Comparison of ENCODE assay signal across 8 cellular contexts in the genomic region with DNA sequence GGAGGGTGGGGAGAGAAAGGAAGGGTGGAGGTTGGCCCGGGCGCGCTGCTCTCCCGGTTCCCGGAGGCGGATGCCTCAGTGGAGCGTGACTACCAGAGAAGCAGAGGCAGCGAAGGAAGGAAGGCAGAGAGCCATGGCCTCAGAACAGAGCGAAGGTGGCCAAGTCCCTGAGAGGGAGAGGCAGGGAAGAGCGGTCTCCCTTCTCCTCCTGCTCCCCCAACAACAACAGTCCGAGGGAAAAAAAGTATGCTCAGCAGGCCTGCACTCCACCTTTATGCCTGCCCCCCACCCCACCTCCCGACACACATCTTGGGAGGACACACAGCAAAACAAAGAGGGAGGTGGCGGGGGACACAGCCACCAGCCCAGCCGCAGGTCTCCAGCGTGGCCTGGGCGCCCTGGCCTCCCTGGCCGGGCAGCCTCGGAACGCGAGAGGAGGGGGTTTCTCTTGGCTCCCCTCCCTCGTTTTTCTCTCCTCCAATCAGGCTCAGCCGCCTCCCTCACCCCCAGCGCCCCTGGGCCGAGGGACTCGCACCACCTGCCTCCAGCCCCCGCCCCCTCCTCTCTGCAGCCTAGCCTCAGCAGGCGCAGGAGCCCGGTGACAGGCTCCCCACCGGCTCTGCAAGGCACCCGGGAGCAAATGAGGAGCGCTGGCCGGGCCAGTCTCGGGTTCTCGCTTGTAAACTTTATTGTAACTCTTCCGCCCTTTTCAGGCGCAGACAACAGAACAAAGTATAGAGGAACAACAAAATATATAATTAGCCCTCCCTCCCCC. TPM values are rescaled to one million over a fixed set of nuclear protein-coding genes. Genes with fewer than 3 reads are reported as not detected.
A peak's percentile ranks its signal among the peaks of the same experiment; 100 is the strongest.
DNase-seq lines count a peak whose midpoint lies in the region; ATAC-seq, FAIRE-seq and TF ChIP-seq lines count a peak whose summit lies in the region.

No MANE protein-coding gene starts in this region.

- H3K27me3 ChIP-seq in K562 (ENCODE audit: control insufficient read depth in 2 of 2, insufficient read depth in 2 of 2, low read length in 2 of 2): no peaks in the 10 kb centered on the region
- peaks cover 23 to 100% (median 99%) of the 10 kb centered on the region in 45 donors for H3K27me3 ChIP-seq in dorsolateral prefrontal cortex

- POLR2A ChIA-PET in K562 (lab: Yijun Ruan, JAX): interaction anchor here (0.6 kb wide), 1 partner anchor 9 kb away, joined by 3 read pairs; no protein-coding TSS in a partner anchor

- no peak for TF ChIP-seq EP300 in K562 (IDR thresholded peaks at IDR 0.05; ENCODE audit: low read length)

- intact Hi-C loops in K562 (cut with micrococcal nuclease) (no loop called here), dorsolateral prefrontal cortex (cut with DNase I) (loop anchor here (10.0 kb wide), 4 partner anchors 117 to 477 kb away; no protein-coding TSS in a partner anchor)

- WGBS in K562 (ENCODE audit: insufficient coverage, low coverage, missing lambda C conversion rate): 89% methylated on average over 5 of the region's 36 CpGs

- CTCF ChIA-PET in K562 (lab: Yijun Ruan, JAX; ENCODE audit: low intra/inter-chr PET ratio): interaction anchor here (0.5 kb wide), 1 partner anchor 587 kb away, joined by 3 read pairs; no protein-coding TSS in a partner anchor

- H4K20me1 ChIP-seq in K562 (replicated peaks; ENCODE audit: control insufficient read depth, insufficient read depth, low read length): no peaks in the 10 kb centered on the region

- H3K4me1 ChIP-seq in K562 (replicated peaks in 1 of 2; ENCODE audit: control insufficient read depth in 2 of 2, insufficient read depth in 2 of 2, low read length in 2 of 2): peaks cover 20 to 48% of the 10 kb centered on the region in 2 experiments

- no peaks in the 10 kb centered on the region for H3K9me1 ChIP-seq in K562 (ENCODE audit: control insufficient read depth, insufficient read depth, low read length)

- in situ Hi-C loops in K562 (cut with MboI): no loop called here

- TF ChIP-seq CTCF in K562 (IDR thresholded peaks at IDR 0.05 in 2 of 3, conservative IDR thresholded peaks at IDR 0.05 in 1 of 3; ENCODE audit: insufficient read depth in 2 of 3, low read depth in 1 of 3, low read length in 3 of 3) (no peak), dorsolateral prefrontal cortex (IDR thresholded peaks at IDR 0.05 in 54 of 56, conservative IDR thresholded peaks at IDR 0.05 in 2 of 56; ENCODE audit: low read depth in 1 of 56, partially characterized antibody in 56 of 56) (no peak)

- H3K36me3 ChIP-seq in K562 (ENCODE audit: control insufficient read depth, insufficient read depth, low read length): peaks cover 9% of the 10 kb centered on the region; the same call in 1 of the 3 replicates

- BruUV-seq in K562 (replicated peaks; lab: Mats Ljungman, UMichigan): no TSS peak

- H3K9ac ChIP-seq in K562 (ENCODE audit: insufficient read depth in 1 of 2, low read depth in 2 of 2, low read length in 2 of 2): peak overlapping the region; percentile 80 to 94; a peak in 3 of 4 replicates

- no peaks in the 10 kb centered on the region for H3K9me3 ChIP-seq in K562 (replicated peaks; ENCODE audit: control insufficient read depth, insufficient read depth, low read depth, low read length)

- H2AFZ ChIP-seq in K562 (ENCODE audit: low read depth, low read length): peak overlapping the region; percentile 41; the same call in 1 of the 2 replicates

- peaks cover 29% of the 10 kb centered on the region for H3K79me2 ChIP-seq in K562 (ENCODE audit: control insufficient read depth, insufficient read depth, low read length)

- ATAC-seq in K562: no peak
- no peak for ATAC-seq in GM18520 (IDR thresholded peaks at IDR 0.05; ENCODE audit: unreplicated experiment)
- no peak for ATAC-seq in GM19397 (IDR thresholded peaks at IDR 0.05; ENCODE audit: unreplicated experiment)

- DNase-seq in NCI-H1930 (lab: John Stamatoyannopoulos, UW) (peak; percentile 52 to 74), K562 (ENCODE audit: extremely low read depth in 1 of 4, low spot score in 3 of 4) (no peak), renal cortical epithelial cell (ENCODE audit: low read depth) (peak; percentile 60), dorsolateral prefrontal cortex (no peak), erythroblast (lab: John Stamatoyannopoulos, UW) (no peak)

- H3K27ac ChIP-seq in K562 (ENCODE audit: extremely low read depth, low read depth, low read length) (peak overlapping the region; percentile 31; the same call in 2 of the 3 replicates), dorsolateral prefrontal cortex (no peak overlapping the region)

- TF ChIP-seq POLR2A in K562 (conservative IDR thresholded peaks at IDR 0.05) (no peak), erythroblast (IDR thresholded peaks at IDR 0.05; ENCODE audit: low read length) (no peak)

- H3K4me2 ChIP-seq in K562 (ENCODE audit: insufficient read depth, low read length): peak overlapping the region; percentile 71; the same call in 1 of the 2 replicates

- no peak for FAIRE-seq in K562 (lab: Jason Lieb, UNC)

- H3K4me3 ChIP-seq in GM08714 (ENCODE audit: low read length) (peak overlapping the region; percentile 73), K562 (no peak overlapping the region; the same call in 1 of the 2 replicates), dorsolateral prefrontal cortex (peak overlapping the region in 16 of 59 donors; percentile 9 to 57 (median 48))

- TF ChIP-seq RAD21 in K562 (CRISPR knock-in tag; conservative IDR thresholded peaks at IDR 0.05 in 1 of 2, IDR thresholded peaks at IDR 0.05 in 1 of 2): no peak

RNA-seq across cellular contexts. Expression of a gene that starts 1.1 kb away (rescaled TPM):
- 1.4 and 3.5 TPM in 2 replicates for total RNA-seq in K562 (2011; cell fraction: chromatin; rRNA removed; ENCODE audit: low replicate concordance)
- 0.79 and 1.5 TPM in 2 replicates for total RNA-seq in K562 (2011; cell fraction: nucleolus; rRNA removed)
- 2.1 TPM in 2 replicates for total RNA-seq in K562 (2011; cell fraction: nucleoplasm; rRNA removed)
- 8.3 and 11.0 TPM in 2 replicates for total RNA-seq in K562 (2014; rRNA removed)
- total RNA-seq in K562 (2014; rRNA removed; fragmentation: Illumina TruSeq; extraction: Trizol): 13.5 and 14.7 TPM in 2 replicates
- 14.8 and 16.7 TPM in 2 replicates for total RNA-seq in K562 (2015; rRNA removed; fragmentation: Illumina TruSeq; extraction: Trizol)
- total RNA-seq in K562 (2021): 8.2 and 10.8 TPM in 2 replicates
- 5.5 and 5.9 TPM in 2 replicates for polyA plus RNA-seq in K562 (2011; rRNA removed)
- polyA plus RNA-seq in K562 (2011; cell fraction: cytosol; rRNA removed): 8.3 and 8.4 TPM in 2 replicates
- 2.7 and 3.9 TPM in 2 replicates for polyA plus RNA-seq in K562 (2011; cell fraction: nucleus; rRNA removed)
- 10.4 and 16.5 TPM in 2 replicates for polyA plus RNA-seq in K562 (2012)
- polyA plus RNA-seq in K562 (2014; fragmentation: Illumina TruSeq; extraction: Trizol): 10.3 and 11.6 TPM in 2 replicates
- 1 to 10 TPM; 5.7 to 5.8 TPM for polyA plus RNA-seq in K562 (2014; fragmentation: Nextera tagmentation; extraction: Ambion mirVana)
- polyA plus RNA-seq in K562 (2014; rRNA removed): 11.1 and 13.9 TPM in 2 replicates
- 1.9 and 2.5 TPM in 2 replicates for polyA minus RNA-seq in K562 (2011; rRNA and poly(A)+ RNA removed)
- polyA minus RNA-seq in K562 (2011; cell fraction: cytosol; rRNA and poly(A)+ RNA removed): 2.9 and 3.5 TPM in 2 replicates
- 0.67 and 2.3 TPM in 2 replicates for polyA minus RNA-seq in K562 (2011; cell fraction: nucleus; rRNA and poly(A)+ RNA removed)
- total RNA-seq in renal cortical epithelial cell: 23.2 and 24.0 TPM in 2 replicates
- total RNA-seq in dorsolateral prefrontal cortex: under 1 TPM in 7 of 120 experiments, not detected in 113; 0.37 to 0.69 (median 0.42) TPM

RNA-seq across cellular contexts. Expression of a gene that starts 3.2 kb away (rescaled TPM):
- 13.9 and 15.4 TPM in 2 replicates for total RNA-seq in K562 (2011; cell fraction: chromatin; rRNA removed; ENCODE audit: low replicate concordance)
- 8.9 and 11.7 TPM in 2 replicates for total RNA-seq in K562 (2011; cell fraction: nucleolus; rRNA removed)
- total RNA-seq in K562 (2011; cell fraction: nucleoplasm; rRNA removed): 12.5 and 25.9 TPM in 2 replicates
- total RNA-seq in K562 (2014; rRNA removed): 5.1 and 9.3 TPM in 2 replicates
- 1.5 and 2.9 TPM in 2 replicates for total RNA-seq in K562 (2014; rRNA removed; fragmentation: Illumina TruSeq; extraction: Trizol)
- 2.1 and 2.5 TPM in 2 replicates for total RNA-seq in K562 (2015; rRNA removed; fragmentation: Illumina TruSeq; extraction: Trizol)
- total RNA-seq in K562 (2021): 14.9 and 17.7 TPM in 2 replicates
- polyA plus RNA-seq in K562 (2011; rRNA removed): 3.6 and 4.6 TPM in 2 replicates
- 7.3 and 10.8 TPM in 2 replicates for polyA plus RNA-seq in K562 (2011; cell fraction: cytosol; rRNA removed)
- polyA plus RNA-seq in K562 (2011; cell fraction: nucleus; rRNA removed): 16.6 and 22.3 TPM in 2 replicates
- polyA plus RNA-seq in K562 (2012): 5.9 and 20.0 TPM in 2 replicates
- polyA plus RNA-seq in K562 (2014; fragmentation: Illumina TruSeq; extraction: Trizol): 7.0 and 8.3 TPM in 2 replicates
- 1 to 10 TPM in 1 of 2 experiments, under 1 TPM in 1; 0.52 to 1.2 TPM for polyA plus RNA-seq in K562 (2014; fragmentation: Nextera tagmentation; extraction: Ambion mirVana)
- 18.8 and 23.8 TPM in 2 replicates for polyA plus RNA-seq in K562 (2014; rRNA removed)
- polyA minus RNA-seq in K562 (2011; rRNA and poly(A)+ RNA removed): 1.8 and 2.2 TPM in 2 replicates
- polyA minus RNA-seq in K562 (2011; cell fraction: cytosol; rRNA and poly(A)+ RNA removed): 2.4 and 7.1 TPM in 2 replicates
- polyA minus RNA-seq in K562 (2011; cell fraction: nucleus; rRNA and poly(A)+ RNA removed): 3.1 and 4.2 TPM in 2 replicates
- 8.3 and 65.8 TPM in 2 replicates for total RNA-seq in renal cortical epithelial cell
- not detected for total RNA-seq in dorsolateral prefrontal cortex

RNA-seq across cellular contexts. Expression of a gene that starts 7.1 kb away (rescaled TPM):
- total RNA-seq in K562 (2011; cell fraction: chromatin; rRNA removed; ENCODE audit: low replicate concordance): 18.7 and 26.2 TPM in 2 replicates
- total RNA-seq in K562 (2011; cell fraction: nucleolus; rRNA removed): 10.4 and 11.2 TPM in 2 replicates
- total RNA-seq in K562 (2011; cell fraction: nucleoplasm; rRNA removed): 12.0 and 17.8 TPM in 2 replicates
- 6.5 and 9.1 TPM in 2 replicates for total RNA-seq in K562 (2014; rRNA removed)
- total RNA-seq in K562 (2014; rRNA removed; fragmentation: Illumina TruSeq; extraction: Trizol): 3.9 and 4.9 TPM in 2 replicates
- 7.3 and 7.5 TPM in 2 replicates for total RNA-seq in K562 (2015; rRNA removed; fragmentation: Illumina TruSeq; extraction: Trizol)
- total RNA-seq in K562 (2021): 10.6 and 14.2 TPM in 2 replicates
- polyA plus RNA-seq in K562 (2011; rRNA removed): 2.3 and 3.0 TPM in 2 replicates
- 3.7 and 4.0 TPM in 2 replicates for polyA plus RNA-seq in K562 (2011; cell fraction: cytosol; rRNA removed)
- polyA plus RNA-seq in K562 (2011; cell fraction: nucleus; rRNA removed): 16.7 and 17.3 TPM in 2 replicates
- 9.7 and 11.7 TPM in 2 replicates for polyA plus RNA-seq in K562 (2012)
- 4.0 and 7.7 TPM in 2 replicates for polyA plus RNA-seq in K562 (2014; fragmentation: Illumina TruSeq; extraction: Trizol)
- 1 to 10 TPM; 1.2 to 1.9 TPM for polyA plus RNA-seq in K562 (2014; fragmentation: Nextera tagmentation; extraction: Ambion mirVana)
- 13.7 and 14.8 TPM in 2 replicates for polyA plus RNA-seq in K562 (2014; rRNA removed)
- polyA minus RNA-seq in K562 (2011; rRNA and poly(A)+ RNA removed): 0.42 and 0.63 TPM in 2 replicates
- 1.3 TPM in 1 of 2 replicates, not detected in the other for polyA minus RNA-seq in K562 (2011; cell fraction: cytosol; rRNA and poly(A)+ RNA removed)
- 3.5 and 8.1 TPM in 2 replicates for polyA minus RNA-seq in K562 (2011; cell fraction: nucleus; rRNA and poly(A)+ RNA removed)
- 16.3 and 56.2 TPM in 2 replicates for total RNA-seq in renal cortical epithelial cell
- total RNA-seq in dorsolateral prefrontal cortex: under 1 TPM in 4 of 120 experiments, not detected in 116; 0.26 to 0.35 (median 0.29) TPM

RNA-seq across cellular contexts. Expression of a gene that starts 14.3 kb away (rescaled TPM):
- 92.5 and 108 TPM in 2 replicates for total RNA-seq in K562 (2011; cell fraction: chromatin; rRNA removed; ENCODE audit: low replicate concordance)
- 55.1 and 62.2 TPM in 2 replicates for total RNA-seq in K562 (2011; cell fraction: nucleolus; rRNA removed)
- total RNA-seq in K562 (2011; cell fraction: nucleoplasm; rRNA removed): 83.2 and 118 TPM in 2 replicates
- total RNA-seq in K562 (2014; rRNA removed): 77.6 and 91.3 TPM in 2 replicates
- total RNA-seq in K562 (2014; rRNA removed; fragmentation: Illumina TruSeq; extraction: Trizol): 64.8 and 71.4 TPM in 2 replicates
- total RNA-seq in K562 (2015; rRNA removed; fragmentation: Illumina TruSeq; extraction: Trizol): 54.3 and 54.6 TPM in 2 replicates
- total RNA-seq in K562 (2021): 136 and 146 TPM in 2 replicates
- polyA plus RNA-seq in K562 (2011; rRNA removed): 104 and 141 TPM in 2 replicates
- 113 and 142 TPM in 2 replicates for polyA plus RNA-seq in K562 (2011; cell fraction: cytosol; rRNA removed)
- 117 and 138 TPM in 2 replicates for polyA plus RNA-seq in K562 (2011; cell fraction: nucleus; rRNA removed)
- 89.9 and 176 TPM in 2 replicates for polyA plus RNA-seq in K562 (2012)
- 187 and 196 TPM in 2 replicates for polyA plus RNA-seq in K562 (2014; fragmentation: Illumina TruSeq; extraction: Trizol)
- polyA plus RNA-seq in K562 (2014; fragmentation: Nextera tagmentation; extraction: Ambion mirVana): 1 to 10 TPM; 3.1 to 5.2 TPM
- 136 and 145 TPM in 2 replicates for polyA plus RNA-seq in K562 (2014; rRNA removed)
- polyA minus RNA-seq in K562 (2011; rRNA and poly(A)+ RNA removed): 54.1 and 61.9 TPM in 2 replicates
- polyA minus RNA-seq in K562 (2011; cell fraction: cytosol; rRNA and poly(A)+ RNA removed): 46.9 and 52.2 TPM in 2 replicates
- 28.9 and 46.7 TPM in 2 replicates for polyA minus RNA-seq in K562 (2011; cell fraction: nucleus; rRNA and poly(A)+ RNA removed)
- 17.5 and 49.2 TPM in 2 replicates for total RNA-seq in renal cortical epithelial cell
- total RNA-seq in dorsolateral prefrontal cortex: not detected

RNA-seq across cellular contexts. Expression of a gene that starts 18.3 kb away (rescaled TPM):
- total RNA-seq in K562 (2011; cell fraction: chromatin; rRNA removed; ENCODE audit: low replicate concordance): 4.9 and 5.1 TPM in 2 replicates
- total RNA-seq in K562 (2011; cell fraction: nucleolus; rRNA removed): 1.8 and 2.0 TPM in 2 replicates
- 2.4 and 3.7 TPM in 2 replicates for total RNA-seq in K562 (2011; cell fraction: nucleoplasm; rRNA removed)
- total RNA-seq in K562 (2014; rRNA removed) (0.27 and 0.57 TPM in 2 replicates), K562 (2014; rRNA removed; fragmentation: Illumina TruSeq; extraction: Trizol) (0.38 and 0.65 TPM in 2 replicates), K562 (2015; rRNA removed; fragmentation: Illumina TruSeq; extraction: Trizol) (0.75 and 0.80 TPM in 2 replicates), K562 (2021) (2.4 and 2.6 TPM in 2 replicates), renal cortical epithelial cell (0.35 and 2.4 TPM in 2 replicates), dorsolateral prefrontal cortex (under 1 TPM in 1 of 120 experiments, not detected in 119; 0.23 TPM)
- polyA plus RNA-seq in K562 (2011; rRNA removed) (0.36 and 0.87 TPM in 2 replicates), K562 (2014; fragmentation: Illumina TruSeq; extraction: Trizol) (1.4 and 1.5 TPM in 2 replicates), K562 (2014; fragmentation: Nextera tagmentation; extraction: Ambion mirVana) (under 1 TPM; 0.24 to 0.25 TPM), K562 (2014; rRNA removed) (2.7 and 3.2 TPM in 2 replicates)
- 0.36 and 0.52 TPM in 2 replicates for polyA plus RNA-seq in K562 (2011; cell fraction: cytosol; rRNA removed)
- polyA plus RNA-seq in K562 (2011; cell fraction: nucleus; rRNA removed): 3.7 TPM in 2 replicates
- polyA plus RNA-seq in K562 (2012): 2.9 and 6.4 TPM in 2 replicates
- 0.11 and 0.15 TPM in 2 replicates for polyA minus RNA-seq in K562 (2011; rRNA and poly(A)+ RNA removed)
- 0.38 and 0.82 TPM in 2 replicates for polyA minus RNA-seq in K562 (2011; cell fraction: cytosol; rRNA and poly(A)+ RNA removed)
- polyA minus RNA-seq in K562 (2011; cell fraction: nucleus; rRNA and poly(A)+ RNA removed): 0.54 and 1.1 TPM in 2 replicates

Comparison
In these comparisons a context has a peak if more than half of its experiments do, and no peak if none do; other contexts are left out.
1. DNase-seq: peak in NCI-H1930 (2 of 2) and renal cortical epithelial cell (single experiment); none in K562 (0 of 4), dorsolateral prefrontal cortex (0 of 10) and erythroblast (0 of 2).